In the genomic region with DNA sequence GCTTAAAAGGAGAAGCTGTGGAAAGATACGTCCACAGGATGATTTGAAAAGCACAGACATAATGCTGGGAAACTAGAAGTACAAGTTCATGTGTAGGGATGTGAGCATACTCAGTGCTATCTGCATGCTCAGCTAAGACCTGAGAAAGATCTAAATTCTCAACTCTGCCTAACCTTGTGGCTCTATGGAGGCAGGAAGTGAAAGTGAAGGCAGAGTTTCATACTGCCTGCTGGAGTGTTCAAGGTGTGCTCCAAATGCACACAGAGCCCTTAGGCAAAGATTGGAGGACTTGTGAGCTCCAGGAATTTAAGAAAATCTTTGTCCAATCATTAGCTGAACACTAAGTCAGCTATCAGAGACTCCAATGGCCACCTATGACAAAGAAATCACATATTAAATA, we compare ENCODE assay signal across 9 cellular contexts.
DNase-seq lines count a peak whose midpoint lies in the region; ATAC-seq and TF ChIP-seq lines count a peak whose summit lies in the region.
"Had no signal": no experiment of that assay in that cellular context is flagged by ENCODE, and none has a peak within 500 bp of the region (broad histone marks: within the 10 kb centered on the region; RNA-seq: fewer than 3 reads in every experiment).

No MANE protein-coding gene starts in this region.

- DNase-seq in activated naive CD4-positive, alpha-beta T cell treated with anti-CD3 and anti-CD28 coated beads, Interleukin-2, amount 10 ng/mL, durations not matched to agents 7 days and 5 days, result peak; percentile 50
- no peak for DNase-seq in activated naive CD4-positive, alpha-beta T cell (lab: John Stamatoyannopoulos, UW)
- DNase-seq in NOMO-1 treated with DMSO at 0.1 percent for 48 hours (lab: John Stamatoyannopoulos, UW; ENCODE audit: unreplicated experiment) (peak; percentile 70), glutamatergic neuron (no peak), neuronal stem cell (ENCODE audit: low spot score) (no peak), COLO829 (ENCODE audit: low spot score) (no peak)
- DNase-seq: SHP77 had no signal

- no peak overlapping the region for H4K8ac ChIP-seq in neuronal stem cell (ENCODE audit: low read depth, low read length)

- no peaks in the 10 kb centered on the region for H3K79me1 ChIP-seq in neuronal stem cell (ENCODE audit: low read depth, low read length)

- H3K14ac ChIP-seq in neuronal stem cell (ENCODE audit: low read length), result no peak overlapping the region

- no peak overlapping the region for H3K27ac ChIP-seq in neuronal stem cell (replicated peaks; ENCODE audit: low read length)

- no CpG with 5 or more reads among the region's 1 CpG for WGBS in neuronal stem cell (ENCODE audit: extremely low coverage in 2 of 2, insufficient read length in 2 of 2, insufficient replicate concordance in 1 of 2), 2 donors

- H3K36me3 Mint-ChIP-seq in activated naive CD4-positive, alpha-beta T cell treated with anti-CD3 and anti-CD28 coated beads, Interleukin-2, amount 10 ng/mL, durations not matched to agents 7 days and 5 days, result peaks cover 21% of the 10 kb centered on the region
- H3K36me3 Mint-ChIP-seq in stimulated activated memory B cell treated with anti-CD40 and anti-IgM and Interleukin-4, amounts not matched to agents 10 μg/mL and 1 μg/mL and 100 μg/mL, for 72 hours, result no peaks in the 10 kb centered on the region
- peaks cover 5% of the 10 kb centered on the region for H3K36me3 Mint-ChIP-seq in glutamatergic neuron (ENCODE audit: unreplicated experiment)

- peaks cover 17% of the 10 kb centered on the region for H3K4me1 Mint-ChIP-seq in activated naive CD4-positive, alpha-beta T cell treated with anti-CD3 and anti-CD28 coated beads, Interleukin-2, amount 10 ng/mL, durations not matched to agents 7 days and 5 days
- H3K4me1 Mint-ChIP-seq in stimulated activated memory B cell treated with anti-CD40 and anti-IgM and Interleukin-4, amounts not matched to agents 10 μg/mL and 1 μg/mL and 100 μg/mL, for 72 hours, result peaks cover 14% of the 10 kb centered on the region
- no peaks in the 10 kb centered on the region for H3K4me1 Mint-ChIP-seq in glutamatergic neuron (ENCODE audit: low read depth, unreplicated experiment)

- H3K27me3 ChIP-seq in neuronal stem cell (ENCODE audit: control insufficient read depth in 3 of 3, insufficient read depth in 3 of 3, low read depth in 1 of 3, low read length in 3 of 3), result no peaks in the 10 kb centered on the region

- H4K91ac ChIP-seq in neuronal stem cell (ENCODE audit: low read depth, low read length, poor library complexity), result no peak overlapping the region

- no peaks in the 10 kb centered on the region for H3K27me3 Mint-ChIP-seq in activated naive CD4-positive, alpha-beta T cell treated with anti-CD3 and anti-CD28 coated beads, Interleukin-2, amount 10 ng/mL, durations not matched to agents 7 days and 5 days
- H3K27me3 Mint-ChIP-seq in stimulated activated memory B cell treated with anti-CD40 and anti-IgM and Interleukin-4, amounts not matched to agents 10 μg/mL and 1 μg/mL and 100 μg/mL, for 72 hours, result no peaks in the 10 kb centered on the region
- no peaks in the 10 kb centered on the region for H3K27me3 Mint-ChIP-seq in glutamatergic neuron (ENCODE audit: unreplicated experiment)

- peak overlapping the region; percentile 37 for H3K4me3 Mint-ChIP-seq in activated naive CD4-positive, alpha-beta T cell treated with anti-CD3 and anti-CD28 coated beads, Interleukin-2, amount 10 ng/mL, durations not matched to agents 7 days and 5 days
- peak overlapping the region; percentile 14 for H3K4me3 Mint-ChIP-seq in stimulated activated memory B cell treated with anti-CD40 and anti-IgM and Interleukin-4, amounts not matched to agents 10 μg/mL and 1 μg/mL and 100 μg/mL, for 72 hours
- no peak overlapping the region for H3K4me3 Mint-ChIP-seq in glutamatergic neuron (ENCODE audit: unreplicated experiment)

- no peak overlapping the region for H3K18ac ChIP-seq in neuronal stem cell (ENCODE audit: low read length)

- CTCF ChIA-PET in activated naive CD4-positive, alpha-beta T cell treated with anti-CD3 and anti-CD28 coated beads, Interleukin-2, amount 10 ng/mL, durations not matched to agents 7 days and 5 days (lab: Charles Lee), result interaction anchor here (0.7 to 1.6 kb wide), 7 partner anchors 66 to 542 kb away, joined by 3 to 5 read pairs (median 3); a partner anchor contains a TSS

- peak overlapping the region; percentile 86 for H3K27ac Mint-ChIP-seq in activated naive CD4-positive, alpha-beta T cell treated with anti-CD3 and anti-CD28 coated beads, Interleukin-2, amount 10 ng/mL, durations not matched to agents 7 days and 5 days
- H3K27ac Mint-ChIP-seq in stimulated activated memory B cell treated with anti-CD40 and anti-IgM and Interleukin-4, amounts not matched to agents 10 μg/mL and 1 μg/mL and 100 μg/mL, for 72 hours, result peak overlapping the region; percentile 75
- H3K27ac Mint-ChIP-seq in glutamatergic neuron (ENCODE audit: unreplicated experiment), result no peak overlapping the region

- H3K4me1 ChIP-seq in neuronal stem cell (ENCODE audit: control insufficient read depth in 2 of 2, insufficient read depth in 1 of 2, low read depth in 1 of 2, low read length in 2 of 2), result no peaks in the 10 kb centered on the region

- H2BK15ac ChIP-seq in neuronal stem cell (ENCODE audit: low read length), result no peak overlapping the region

- no peak overlapping the region for H3K4me3 ChIP-seq in neuronal stem cell (ENCODE audit: low read length in 2 of 2)

- peak; percentile 90 for ATAC-seq in HG02885 (IDR thresholded peaks at IDR 0.05; ENCODE audit: poor library complexity, unreplicated experiment)
- peak; percentile 89 for ATAC-seq in stimulated activated memory B cell treated with anti-CD40 and anti-IgM and Interleukin-4, amounts not matched to agents 10 μg/mL and 1 μg/mL and 100 μg/mL, for 72 hours

- no peak overlapping the region for H3K4me2 ChIP-seq in neuronal stem cell (ENCODE audit: insufficient read depth, low read length, poor library complexity, severe bottlenecking)

- H2BK12ac ChIP-seq in neuronal stem cell (ENCODE audit: low read length), result no peak overlapping the region

- no peak overlapping the region for H3K4ac ChIP-seq in neuronal stem cell (ENCODE audit: low read length)

- no peak overlapping the region for H2BK5ac ChIP-seq in neuronal stem cell (ENCODE audit: low read length)

- TF ChIP-seq CTCF in glutamatergic neuron (IDR thresholded peaks at IDR 0.05; ENCODE audit: partially characterized antibody, unreplicated experiment), result no peak

- no peak overlapping the region for H2AK5ac ChIP-seq in neuronal stem cell (ENCODE audit: low read depth, low read length)

- no peak overlapping the region for H2BK120ac ChIP-seq in neuronal stem cell (ENCODE audit: low read depth, low read length)

- peaks cover 33% of the 10 kb centered on the region for H3K9me3 Mint-ChIP-seq in activated naive CD4-positive, alpha-beta T cell treated with anti-CD3 and anti-CD28 coated beads, Interleukin-2, amount 10 ng/mL, durations not matched to agents 7 days and 5 days
- peaks cover 9% of the 10 kb centered on the region for H3K9me3 Mint-ChIP-seq in stimulated activated memory B cell treated with anti-CD40 and anti-IgM and Interleukin-4, amounts not matched to agents 10 μg/mL and 1 μg/mL and 100 μg/mL, for 72 hours
- H3K9me3 Mint-ChIP-seq in glutamatergic neuron (ENCODE audit: unreplicated experiment), result peaks cover 1% of the 10 kb centered on the region

- H3K23ac ChIP-seq in neuronal stem cell (ENCODE audit: low read depth, low read length, poor library complexity), result no peak overlapping the region

- H3K9ac ChIP-seq in neuronal stem cell (ENCODE audit: low read depth, low read length, poor library complexity), result no peak overlapping the region

- H3K9me3 ChIP-seq in neuronal stem cell (replicated peaks in 1 of 2; ENCODE audit: control insufficient read depth in 2 of 2, insufficient read depth in 1 of 2, low read depth in 1 of 2, low read length in 2 of 2), result no peaks in the 10 kb centered on the region

- H3K36me3 ChIP-seq in neuronal stem cell (replicated peaks in 1 of 2; ENCODE audit: control insufficient read depth in 2 of 2, insufficient read depth in 2 of 2, low read length in 2 of 2), result no peaks in the 10 kb centered on the region

- H2AFZ ChIP-seq in neuronal stem cell (ENCODE audit: low read length), result no peak overlapping the region

Comparison
In these comparisons a context has a peak if more than half of its experiments do, and no peak if none do; other contexts are left out.
1. DNase-seq: peak in activated naive CD4-positive, alpha-beta T cell treated with anti-CD3 and anti-CD28 coated beads, Interleukin-2, amount 10 ng/mL, durations not matched to agents 7 days and 5 days (single experiment) and NOMO-1 treated with DMSO at 0.1 percent for 48 hours (single experiment); none in activated naive CD4-positive, alpha-beta T cell (0 of 4), glutamatergic neuron (single experiment), neuronal stem cell (single experiment) and COLO829 (single experiment).